Comparison of ENCODE assay signal across 12 cellular contexts in genomic region chr10:95214793-95215192, GRCh38. TPM values are rescaled to one million over a fixed set of nuclear protein-coding genes. Genes with fewer than 3 reads are reported as not detected.
DNase-seq lines count a peak whose midpoint lies in the region; ATAC-seq, FAIRE-seq and TF ChIP-seq lines count a peak whose summit lies in the region.
"Had no signal": no experiment of that assay in that cellular context is flagged by ENCODE, and none has a peak within 500 bp of the region (broad histone marks: within the 10 kb centered on the region; RNA-seq: fewer than 3 reads in every experiment).

No MANE protein-coding gene starts in this region.

- H3K27ac ChIP-seq in left lung (no peak overlapping the region), vagina (no peak overlapping the region)
- H3K27ac ChIP-seq: dorsolateral prefrontal cortex had no signal

- DNase-seq in RCC 7860 (ENCODE audit: low spot score) (peak; percentile 91), left lung (no peak), mucosa of gallbladder (ENCODE audit: low spot score) (no peak), globus pallidus (ENCODE audit: low spot score) (no peak), vagina (ENCODE audit: extremely low spot score in 2 of 2) (no peak), dedifferentiated amniotic fluid mesenchymal stem cell (ENCODE audit: extremely low spot score) (no peak)
- DNase-seq: activated effector memory CD4-positive, alpha-beta T cell treated with anti-CD3 and anti-CD28 coated beads, Interleukin-2, amount 50 U/mL, for 16 hours; dorsolateral prefrontal cortex; Karpas-422; NK-92 treated with Interleukin-12 subunit alpha and Interleukin-12 subunit beta, amount 100 ng/mL, for 24 hours had no signal

- H3K9me3 ChIP-seq in left lung = no peaks in the 10 kb centered on the region
- H3K9me3 ChIP-seq in vagina = no peaks in the 10 kb centered on the region

- no peaks in the 10 kb centered on the region for H3K4me1 ChIP-seq in left lung
- H3K4me1 ChIP-seq in vagina = no peaks in the 10 kb centered on the region

- no peaks in the 10 kb centered on the region for H3K27me3 ChIP-seq in left lung
- H3K27me3 ChIP-seq in vagina = no peaks in the 10 kb centered on the region

- peak; percentile 82 for ATAC-seq in GM19023 (IDR thresholded peaks at IDR 0.05; ENCODE audit: unreplicated experiment)
- ATAC-seq in HG02798 (IDR thresholded peaks at IDR 0.05; ENCODE audit: poor library complexity, unreplicated experiment) = peak; percentile 63
- peak; percentile 79 for ATAC-seq in left lung

- FAIRE-seq in RCC 7860 (lab: Jason Lieb, UNC) = peak; percentile 98

- H3K4me3 ChIP-seq in left lung (no peak overlapping the region), vagina (no peak overlapping the region)
- H3K4me3 ChIP-seq: dorsolateral prefrontal cortex had no signal

- TF ChIP-seq POLR2A in vagina (IDR thresholded peaks at IDR 0.05) = no peak

- intact Hi-C loops in left lung (cut with DNase I) = loop anchor here in 1 of 2 donors (10.0 kb wide), 1 partner anchor 150 kb away; no protein-coding TSS in a partner anchor
- intact Hi-C loops in vagina (cut with DNase I) = no loop called here

- TF ChIP-seq CTCF in left lung (IDR thresholded peaks at IDR 0.05) (no peak), vagina (IDR thresholded peaks at IDR 0.05) (no peak)

- no peaks in the 10 kb centered on the region for H3K36me3 ChIP-seq in left lung
- no peaks in the 10 kb centered on the region for H3K36me3 ChIP-seq in vagina

RNA-seq across cellular contexts. Expression of gene ACSM6, which starts 20.8 kb away (rescaled TPM):
- total RNA-seq in left lung = not detected
- total RNA-seq in mucosa of gallbladder = not detected
- not detected for total RNA-seq in vagina
- total RNA-seq: dorsolateral prefrontal cortex had no signal
